ENCODE assay signal across 8 cellular contexts in the genomic region with DNA sequence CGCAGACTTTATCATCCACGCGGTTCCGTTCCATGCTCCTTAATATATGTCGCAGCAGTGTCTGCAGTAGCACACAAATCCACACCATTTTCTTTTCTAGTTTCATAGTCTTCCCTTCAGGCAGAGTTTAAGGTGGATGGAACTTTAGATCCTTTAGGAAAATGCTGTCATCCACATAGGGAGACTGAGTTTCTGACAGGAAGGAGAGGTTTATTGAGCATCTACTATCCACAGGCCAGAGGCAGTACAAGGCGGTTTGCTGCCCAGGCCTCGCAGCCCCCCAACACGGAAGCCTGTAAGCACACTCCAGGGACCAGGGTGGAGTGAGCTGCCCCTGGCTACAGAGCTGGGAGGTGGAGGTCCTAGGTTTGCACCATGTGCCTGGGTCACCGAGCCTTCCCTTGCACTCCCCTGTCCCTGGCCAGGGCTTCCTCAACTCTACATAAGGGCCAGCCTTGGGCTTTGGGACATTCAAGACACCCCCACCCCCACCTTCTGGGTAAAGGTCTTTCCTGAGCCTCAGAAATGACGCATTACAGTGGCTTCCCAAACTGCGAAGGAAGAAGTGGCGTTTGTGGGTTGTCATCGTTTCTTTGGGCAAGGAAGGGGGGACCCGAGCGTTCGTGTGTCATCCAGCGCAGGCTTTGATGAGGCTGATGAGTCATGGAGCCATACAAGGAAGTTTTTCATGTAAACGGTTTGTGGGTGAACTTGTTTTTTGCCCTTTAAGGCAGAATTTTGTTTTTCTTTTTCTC.
DNase-seq lines count a peak whose midpoint lies in the region; ATAC-seq and TF ChIP-seq lines count a peak whose summit lies in the region.

No MANE protein-coding gene starts in this region.

- no peaks in the 10 kb centered on the region for H3K9me3 Mint-ChIP-seq in Caco-2 (ENCODE audit: unreplicated experiment)
- H3K9me3 Mint-ChIP-seq in activated naive CD4-positive, alpha-beta T cell treated with anti-CD3 and anti-CD28 coated beads for 36 hours, result no peaks in the 10 kb centered on the region

- CTCF ChIA-PET in Caco-2 (lab: Charles Lee), result no interaction called here
- CTCF ChIA-PET in activated naive CD4-positive, alpha-beta T cell treated with anti-CD3 and anti-CD28 coated beads for 36 hours (lab: Charles Lee), result interaction anchor here (0.7 to 2.3 kb wide), 4 partner anchors 10 to 229 kb away, joined by 3 to 17 read pairs (median 8); no protein-coding TSS in a partner anchor

- TF ChIP-seq CTCF in Caco-2 (IDR thresholded peaks at IDR 0.05; ENCODE audit: insufficient read depth in 1 of 2, low read depth in 1 of 2, low read length in 1 of 2, severe bottlenecking in 1 of 2, unreplicated experiment in 1 of 2) (no peak), lung (IDR thresholded peaks at IDR 0.05; ENCODE audit: control extremely low read depth, extremely low read depth) (no peak)

- 48 to 69% methylated on average over 18 of the region's 18 CpGs for WGBS in lung, 2 donors

- POLR2A ChIA-PET in Caco-2 (lab: Charles Lee), result no interaction called here

- no peak overlapping the region for H3K4me3 Mint-ChIP-seq in Caco-2 (ENCODE audit: unreplicated experiment)
- peak overlapping the region; percentile 64 for H3K4me3 Mint-ChIP-seq in activated naive CD4-positive, alpha-beta T cell treated with anti-CD3 and anti-CD28 coated beads for 36 hours

- ATAC-seq in SK-N-SH treated with all-trans-retinoic acid at 6 μM for 48 hours (peak; percentile 62; the same call in 2 of the 3 replicates), lung (ENCODE audit: insufficient read depth, low FRiP score) (peak; percentile 19)

- peaks cover 35% of the 10 kb centered on the region for H3K4me1 Mint-ChIP-seq in Caco-2 (ENCODE audit: low read depth, unreplicated experiment)
- peaks cover 66% of the 10 kb centered on the region for H3K4me1 Mint-ChIP-seq in activated naive CD4-positive, alpha-beta T cell treated with anti-CD3 and anti-CD28 coated beads for 36 hours (ENCODE audit: low read depth)

- H3K36me3 ChIP-seq in Caco-2 (ENCODE audit: control insufficient read depth, insufficient read depth, low read length), result no peaks in the 10 kb centered on the region; the same call in none of the 2 replicates
- no peaks in the 10 kb centered on the region for H3K36me3 ChIP-seq in lung (ENCODE audit: control insufficient read depth in 2 of 2, insufficient read depth in 2 of 2, low read length in 2 of 2)

- no peak overlapping the region for H3K4me3 ChIP-seq in Caco-2 (ENCODE audit: low read depth, low read length)
- H3K4me3 ChIP-seq in lung, result no peak overlapping the region

- no peaks in the 10 kb centered on the region for H3K9me3 ChIP-seq in Caco-2
- no peaks in the 10 kb centered on the region for H3K9me3 ChIP-seq in lung (ENCODE audit: control insufficient read depth in 2 of 2, insufficient read depth in 1 of 2, low read length in 1 of 2)

- H3K4me1 ChIP-seq in Caco-2 (peaks cover 34% of the 10 kb centered on the region), lung (ENCODE audit: control insufficient read depth in 2 of 2, insufficient read depth in 2 of 2, low read length in 2 of 2) (peaks cover 0 to 13% of the 10 kb centered on the region in 2 donors)

- H3K27me3 Mint-ChIP-seq in Caco-2 (ENCODE audit: insufficient read depth, unreplicated experiment), result no peaks in the 10 kb centered on the region
- H3K27me3 Mint-ChIP-seq in activated naive CD4-positive, alpha-beta T cell treated with anti-CD3 and anti-CD28 coated beads for 36 hours (ENCODE audit: low read depth), result no peaks in the 10 kb centered on the region

- no TSS peak for BruUV-seq in Caco-2 (replicated peaks; lab: Mats Ljungman, UMichigan)

- H3K27me3 ChIP-seq in Caco-2 (replicated peaks; ENCODE audit: control insufficient read depth, insufficient read depth, low read length) (no peaks in the 10 kb centered on the region), lung (ENCODE audit: control insufficient read depth, insufficient read depth) (no peaks in the 10 kb centered on the region)

- DNase-seq in Caco-2, result no peak
- peak; percentile 95 for DNase-seq in activated naive CD4-positive, alpha-beta T cell treated with anti-CD3 and anti-CD28 coated beads for 36 hours
- DNase-seq in lung (ENCODE audit: low spot score), result peak; percentile 43
- DNase-seq in stimulated activated CD8-positive, alpha-beta memory T cell treated with anti-CD3 and anti-CD28 coated beads, Interleukin-7, amount 100 ng/mL, for 48 hours (ENCODE audit: extremely low read depth in 1 of 2, low read depth in 1 of 2), result peak; percentile 47 to 83
- no peak for DNase-seq in COLO829 (ENCODE audit: low spot score)
- no peak for DNase-seq in NCI-H187 treated with DMSO at 0.1 percent for 48 hours (lab: John Stamatoyannopoulos, UW)
- DNase-seq in NCI-H187 (lab: John Stamatoyannopoulos, UW), result no peak

- H3K27ac ChIP-seq in lung (ENCODE audit: low read depth in 1 of 2, low read length in 1 of 2), result peak overlapping the region in 1 of 2 donors; percentile 67

- peaks cover 31% of the 10 kb centered on the region for H3K36me3 Mint-ChIP-seq in Caco-2 (ENCODE audit: insufficient read depth, unreplicated experiment)
- H3K36me3 Mint-ChIP-seq in activated naive CD4-positive, alpha-beta T cell treated with anti-CD3 and anti-CD28 coated beads for 36 hours (ENCODE audit: low read depth), result peaks cover 2% of the 10 kb centered on the region

- H3K27ac Mint-ChIP-seq in Caco-2 (ENCODE audit: unreplicated experiment), result peak overlapping the region; percentile 92
- H3K27ac Mint-ChIP-seq in activated naive CD4-positive, alpha-beta T cell treated with anti-CD3 and anti-CD28 coated beads for 36 hours, result peak overlapping the region; percentile 96

- intact Hi-C loops in Caco-2 (cut with micrococcal nuclease; ENCODE audit: unreplicated experiment), result no loop called here
- intact Hi-C loops in activated naive CD4-positive, alpha-beta T cell treated with anti-CD3 and anti-CD28 coated beads for 36 hours (cut with micrococcal nuclease), result loop anchor here (1.0 to 10.0 kb wide), 12 partner anchors 9 to 1020 kb away; a partner anchor contains a TSS

TF ChIP-seq in SK-N-SH treated with all-trans-retinoic acid at 6 μM for 48 hours, 23 proteins besides CTCF, POLR2A, EP300 and RAD21:
- no peak for TF ChIP-seq ZC3H10 (CRISPR knock-in tag; IDR thresholded peaks at IDR 0.05)
- TF ChIP-seq GLIS3 (CRISPR knock-in tag; IDR thresholded peaks at IDR 0.05), result no peak
- no peak for TF ChIP-seq ZNF70 (CRISPR knock-in tag; IDR thresholded peaks at IDR 0.05)
- TF ChIP-seq ZNF8 (CRISPR knock-in tag; IDR thresholded peaks at IDR 0.05), result no peak
- no peak for TF ChIP-seq PPARA (CRISPR knock-in tag; IDR thresholded peaks at IDR 0.05; ENCODE audit: borderline replicate concordance)
- no peak for TF ChIP-seq CSDC2 (CRISPR knock-in tag; IDR thresholded peaks at IDR 0.05)
- TF ChIP-seq ISL1 (CRISPR knock-in tag; IDR thresholded peaks at IDR 0.05), result no peak
- no peak for TF ChIP-seq SNAI2 (CRISPR knock-in tag; IDR thresholded peaks at IDR 0.05)
- no peak for TF ChIP-seq ARNTL (CRISPR knock-in tag; IDR thresholded peaks at IDR 0.05; ENCODE audit: borderline replicate concordance, low read depth)
- TF ChIP-seq TOX (CRISPR knock-in tag; IDR thresholded peaks at IDR 0.05; ENCODE audit: borderline replicate concordance), result no peak
- TF ChIP-seq ESRRG (CRISPR knock-in tag; IDR thresholded peaks at IDR 0.05), result no peak
- no peak for TF ChIP-seq ZFP3 (CRISPR knock-in tag; IDR thresholded peaks at IDR 0.05)
- TF ChIP-seq RARB (CRISPR knock-in tag; IDR thresholded peaks at IDR 0.05), result no peak
- TF ChIP-seq OSR1 (CRISPR knock-in tag; IDR thresholded peaks at IDR 0.05), result no peak
- TF ChIP-seq, protein P1, sequence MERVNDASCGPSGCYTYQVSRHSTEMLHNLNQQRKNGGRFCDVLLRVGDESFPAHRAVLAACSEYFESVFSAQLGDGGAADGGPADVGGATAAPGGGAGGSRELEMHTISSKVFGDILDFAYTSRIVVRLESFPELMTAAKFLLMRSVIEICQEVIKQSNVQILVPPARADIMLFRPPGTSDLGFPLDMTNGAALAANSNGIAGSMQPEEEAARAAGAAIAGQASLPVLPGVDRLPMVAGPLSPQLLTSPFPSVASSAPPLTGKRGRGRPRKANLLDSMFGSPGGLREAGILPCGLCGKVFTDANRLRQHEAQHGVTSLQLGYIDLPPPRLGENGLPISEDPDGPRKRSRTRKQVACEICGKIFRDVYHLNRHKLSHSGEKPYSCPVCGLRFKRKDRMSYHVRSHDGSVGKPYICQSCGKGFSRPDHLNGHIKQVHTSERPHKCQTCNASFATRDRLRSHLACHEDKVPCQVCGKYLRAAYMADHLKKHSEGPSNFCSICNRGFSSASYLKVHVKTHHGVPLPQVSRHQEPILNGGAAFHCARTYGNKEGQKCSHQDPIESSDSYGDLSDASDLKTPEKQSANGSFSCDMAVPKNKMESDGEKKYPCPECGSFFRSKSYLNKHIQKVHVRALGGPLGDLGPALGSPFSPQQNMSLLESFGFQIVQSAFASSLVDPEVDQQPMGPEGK (CRISPR knock-in tag; IDR thresholded peaks at IDR 0.05; ENCODE audit: borderline replicate concordance), result no peak
TF ChIP-seq in SK-N-SH treated with all-trans-retinoic acid at 6 μM for 48 hours: peak in this region for 0.

Comparison
In these comparisons a context has a peak if more than half of its experiments do, and no peak if none do; other contexts are left out.
1. DNase-seq: peak in activated naive CD4-positive, alpha-beta T cell treated with anti-CD3 and anti-CD28 coated beads for 36 hours (single experiment), lung (single experiment) and stimulated activated CD8-positive, alpha-beta memory T cell treated with anti-CD3 and anti-CD28 coated beads, Interleukin-7, amount 100 ng/mL, for 48 hours (2 of 2); none in Caco-2 (0 of 2), COLO829 (single experiment), NCI-H187 treated with DMSO at 0.1 percent for 48 hours (single experiment) and NCI-H187 (0 of 2).